ENCODE assay signal across 13 cellular contexts in genomic region chr11:318407-318774, GRCh38. TPM values are rescaled to one million over a fixed set of nuclear protein-coding genes. Genes with fewer than 3 reads are reported as not detected.
A peak's percentile ranks its signal among the peaks of the same experiment; 100 is the strongest.
DNase-seq lines count a peak whose midpoint lies in the region; ATAC-seq, FAIRE-seq and TF ChIP-seq lines count a peak whose summit lies in the region.
"Not testable (repeated sequence)": the region's sequence is repeated elsewhere in the genome, so short reads cannot be mapped to it uniquely, and the experiment has no call there.
"Had no signal": no experiment of that assay in that cellular context is flagged by ENCODE, and none has a peak within 500 bp of the region (broad histone marks: within the 10 kb centered on the region; RNA-seq: fewer than 3 reads in every experiment).

No MANE protein-coding gene starts in this region.

- no CpG with 5 or more reads among the region's 48 CpGs for WGBS in A549 (ENCODE audit: missing lambda C conversion rate)
- WGBS in HepG2 (ENCODE audit: low lambda C conversion rate) = no CpG with 5 or more reads among the region's 48 CpGs

- not testable (repeated sequence) for H3K79me2 ChIP-seq in HepG2 (ENCODE audit: insufficient read depth, low read length)

- not testable (repeated sequence) for H3K9me3 ChIP-seq in A549; effector memory CD4-positive, alpha-beta T cell (ENCODE audit: control insufficient read depth, low read length); HepG2 (ENCODE audit: low read length)

- in situ Hi-C loops in HepG2 (cut with HindIII; ENCODE audit: extremely low pct_ligation_motif_present, low pct_unique_long_range_greater_than_20kb) = not testable (repeated sequence)

- FAIRE-seq in A549 (lab: Jason Lieb, UNC); HepG2 (lab: Jason Lieb, UNC): not testable (repeated sequence)

- intact Hi-C loops in HepG2 (cut with micrococcal nuclease; ENCODE audit: unreplicated experiment) = not testable (repeated sequence)

- not testable (repeated sequence) for H3K36me3 Mint-ChIP-seq in HFFc6 (ENCODE audit: low read depth)

- not testable (repeated sequence) for H3K4me3 Mint-ChIP-seq in HFFc6

- not testable (repeated sequence) for TF ChIP-seq EP300 in A549 (IDR thresholded peaks at IDR 0.05); HepG2 (IDR thresholded peaks at IDR 0.05; ENCODE audit: low read depth in 2 of 2, low read length in 2 of 2); HepG2 (CRISPR knock-in tag; IDR thresholded peaks at IDR 0.05; ENCODE audit: borderline replicate concordance)

- not testable (repeated sequence) for H4K20me1 ChIP-seq in HepG2 (ENCODE audit: insufficient read depth, low read length)

- CTCF ChIA-PET in A549 (lab: Yijun Ruan, JAX) = interaction anchor here (1.2 to 3.3 kb wide), 5 partner anchors 12 to 130 kb away, joined by 3 to 38 read pairs (median 7); partner anchors contain the start of gene IFITM2
- CTCF ChIA-PET in HepG2 (lab: Yijun Ruan, JAX; ENCODE audit: low intra/inter-chr PET ratio, low total read pairs) = not testable (repeated sequence)

- H3K9ac ChIP-seq in HepG2 (ENCODE audit: insufficient read depth, low read depth, low read length) = not testable (repeated sequence)

- H3K9me3 Mint-ChIP-seq in HFFc6 = not testable (repeated sequence)

- peaks cover 31% of the 10 kb centered on the region for H3K4me1 Mint-ChIP-seq in HFFc6 (ENCODE audit: low read depth)

- POLR2A ChIA-PET in A549 (lab: Yijun Ruan, JAX) = not testable (repeated sequence)
- POLR2A ChIA-PET in HepG2 (lab: Yijun Ruan, JAX) = interaction anchor here (1.2 to 2.2 kb wide), 5 partner anchors 9 to 37 kb away, joined by 4 to 12 read pairs (median 7); no protein-coding TSS in a partner anchor

- not testable (repeated sequence) for DNase-seq in A549 (ENCODE audit: low read depth in 1 of 2, low spot score in 1 of 2); HFFc6; effector memory CD4-positive, alpha-beta T cell; HepG2 (ENCODE audit: low spot score)

- peak overlapping the region in 1 of 2 experiments; percentile 73; a peak in 3 of 6 replicates for H3K27ac ChIP-seq in A549
- peak overlapping the region; percentile 58 for H3K27ac ChIP-seq in effector memory CD4-positive, alpha-beta T cell (ENCODE audit: insufficient read depth, low read length, poor library complexity, severe bottlenecking)
- H3K27ac ChIP-seq in HepG2 (ENCODE audit: extremely low read length, insufficient read depth, low read length) = not testable (repeated sequence)
- peak overlapping the region in 18 of 21 experiments; percentile 61 to 99 (median 95) for H3K27ac ChIP-seq in skin epidermis

- TF ChIP-seq RAD21 in A549 (conservative IDR thresholded peaks at IDR 0.05 in 1 of 2, IDR thresholded peaks at IDR 0.05 in 1 of 2); HepG2 (CRISPR knock-in tag; IDR thresholded peaks at IDR 0.05): not testable (repeated sequence)

- not testable (repeated sequence) for BruUV-seq in HepG2 (replicated peaks; lab: Mats Ljungman, UMichigan)

- H3K36me3 ChIP-seq in effector memory CD4-positive, alpha-beta T cell (ENCODE audit: control insufficient read depth, insufficient read depth, low read length); HepG2 (replicated peaks in 1 of 2; ENCODE audit: control insufficient read depth in 1 of 2, insufficient read depth in 2 of 2, low read length in 2 of 2): not testable (repeated sequence)

- H3K4me2 ChIP-seq in A549 = 0 out of 3 replicates have a peak overlapping the region, but pooled peaks have one; percentile 61
- H3K4me2 ChIP-seq in HepG2 (ENCODE audit: low read depth, low read length) = not testable (repeated sequence)

- not testable (repeated sequence) for TF ChIP-seq POLR2A in A549 (IDR thresholded peaks at IDR 0.05; ENCODE audit: low read length); HepG2 (IDR thresholded peaks at IDR 0.05; ENCODE audit: insufficient read depth in 1 of 2, low read depth in 2 of 2, low read length in 2 of 2)

- not testable (repeated sequence) for H3K4me1 ChIP-seq in A549
- peaks cover 11% of the 10 kb centered on the region for H3K4me1 ChIP-seq in effector memory CD4-positive, alpha-beta T cell (ENCODE audit: control insufficient read depth, insufficient read depth, low read length, poor library complexity, severe bottlenecking)
- peaks cover 47% of the 10 kb centered on the region for H3K4me1 ChIP-seq in HepG2 (ENCODE audit: insufficient read depth, low read length)

- H3K4me3 ChIP-seq in A549 (peak overlapping the region; percentile 43; the same call in 1 of the 3 replicates), skin epidermis (peak overlapping the region; percentile 12 to 72 (median 64))
- H3K4me3 ChIP-seq in effector memory CD4-positive, alpha-beta T cell (ENCODE audit: insufficient read depth, low read depth, low read length, poor library complexity, severe bottlenecking); HepG2 (replicated peaks in 1 of 3; ENCODE audit: insufficient read depth in 1 of 3, low read depth in 2 of 3, low read length in 3 of 3): not testable (repeated sequence)

- H3K27ac Mint-ChIP-seq in HFFc6 = not testable (repeated sequence)

- peaks cover 11% of the 10 kb centered on the region for H3K27me3 Mint-ChIP-seq in HFFc6 (ENCODE audit: insufficient read depth)

- not testable (repeated sequence) for TF ChIP-seq CTCF in A549 (IDR thresholded peaks at IDR 0.05); HepG2 (CRISPR knock-in tag; IDR thresholded peaks at IDR 0.05)
- peak; percentile 30; the same call in 1 of the 2 replicates for TF ChIP-seq CTCF in HFFc6 (IDR thresholded peaks at IDR 0.05)

- ATAC-seq in A549 = peak; percentile 67 to 82
- ATAC-seq in GM19035 (IDR thresholded peaks at IDR 0.05; ENCODE audit: unreplicated experiment) = peak; percentile 54
- peak; percentile 33 for ATAC-seq in HG03159 (IDR thresholded peaks at IDR 0.05; ENCODE audit: unreplicated experiment)
- ATAC-seq in SK-N-SH treated with all-trans-retinoic acid at 6 μM for 48 hours = peak; percentile 51
- ATAC-seq in HepG2 = peak; percentile 27

- not testable (repeated sequence) for H2AFZ ChIP-seq in HepG2 (ENCODE audit: low read length)

- not testable (repeated sequence) for H3K27me3 ChIP-seq in effector memory CD4-positive, alpha-beta T cell (replicated peaks; ENCODE audit: control insufficient read depth, insufficient read depth, low read length, poor library complexity, severe bottlenecking); HepG2 (ENCODE audit: control insufficient read depth in 1 of 2, insufficient read depth in 2 of 2, low read length in 2 of 2)

RNA-seq across cellular contexts. Expression of gene IFITM3, which starts 2.3 kb away (rescaled TPM):
- 8.6 and 10.8 TPM in 2 replicates for polyA plus RNA-seq in A549 (2011; rRNA removed)
- 8.4 and 9.0 TPM in 2 replicates for polyA plus RNA-seq in A549 (2012; cell fraction: cytosol; rRNA removed)
- 5.0 and 5.5 TPM in 2 replicates for polyA plus RNA-seq in A549 (2012; cell fraction: nucleus; rRNA removed)
- 8.3 to 13.5 TPM (median 11.3 TPM) in 3 replicates for polyA plus RNA-seq in A549 (2017; fragmentation: RNase III; extraction: RNeasy Plus Mini Kit Qiagen cat#74134 plus additional on column Dnase treatment)
- polyA minus RNA-seq in A549 (2011; rRNA and poly(A)+ RNA removed) = 15.9 and 20.7 TPM in 2 replicates
- total RNA-seq in HFFc6 (2021; fragmentation: NEBNext Ultra II Directional; extraction: Animal tissue kit (Norgen Biotek cat#: 25700)) = 100 to 1,000 TPM; 399 to 531 (median 452) TPM
- total RNA-seq in HepG2 (2016; rRNA removed; fragmentation: Illumina TruSeq; extraction: Trizol) = 30.0 and 52.6 TPM in 2 replicates
- total RNA-seq in HepG2 (2016; cell fraction: cytosol; rRNA removed; fragmentation: Illumina TruSeq; extraction: Trizol; ENCODE audit: low read depth) = 16.1 and 19.2 TPM in 2 replicates
- 27.9 and 45.1 TPM in 2 replicates for total RNA-seq in HepG2 (2016; cell fraction: insoluble cytoplasmic fraction; rRNA removed; fragmentation: Illumina TruSeq; extraction: Trizol)
- total RNA-seq in HepG2 (2016; cell fraction: membrane; rRNA removed; fragmentation: Illumina TruSeq; extraction: Trizol) = 15.2 and 16.4 TPM in 2 replicates
- total RNA-seq in HepG2 (2016; cell fraction: nucleus; rRNA removed; fragmentation: Illumina TruSeq; extraction: Trizol) = 36.7 and 42.1 TPM in 2 replicates
- polyA plus RNA-seq in HepG2 (2011; rRNA removed) = 163 and 182 TPM in 2 replicates
- polyA plus RNA-seq in HepG2 (2011; cell fraction: cytosol; rRNA removed) = 316 and 459 TPM in 2 replicates
- polyA plus RNA-seq in HepG2 (2011; cell fraction: nucleus; rRNA removed) = 94.3 and 120 TPM in 2 replicates
- 183 and 441 TPM in 2 replicates for polyA plus RNA-seq in HepG2 (2012)
- polyA plus RNA-seq in HepG2 (2016; cell fraction: cytosol; fragmentation: Illumina TruSeq; extraction: Trizol; ENCODE audit: low read depth) = 87.8 and 96.5 TPM in 2 replicates
- 109 and 136 TPM in 2 replicates for polyA plus RNA-seq in HepG2 (2016; cell fraction: insoluble cytoplasmic fraction; fragmentation: Illumina TruSeq; extraction: Trizol; ENCODE audit: low read depth)
- 64.1 and 65.9 TPM in 2 replicates for polyA plus RNA-seq in HepG2 (2016; cell fraction: membrane; fragmentation: Illumina TruSeq; extraction: Trizol; ENCODE audit: low read depth)
- 219 and 229 TPM in 2 replicates for polyA plus RNA-seq in HepG2 (2016; cell fraction: nucleus; fragmentation: Illumina TruSeq; extraction: Trizol; ENCODE audit: insufficient read depth, low read depth)
- polyA minus RNA-seq in HepG2 (2011; rRNA and poly(A)+ RNA removed; ENCODE audit: low replicate concordance) = 405 and 668 TPM in 2 replicates
- 180 and 184 TPM in 2 replicates for polyA minus RNA-seq in HepG2 (2011; cell fraction: cytosol; rRNA and poly(A)+ RNA removed)
- 31.3 and 46.7 TPM in 2 replicates for polyA minus RNA-seq in HepG2 (2011; cell fraction: nucleus; rRNA and poly(A)+ RNA removed)

RNA-seq across cellular contexts. Expression of gene IFITM1, which starts 4.6 kb away (rescaled TPM):
- 1.7 and 2.4 TPM in 2 replicates for polyA plus RNA-seq in A549 (2011; rRNA removed)
- polyA plus RNA-seq in A549 (2012; cell fraction: cytosol; rRNA removed) = 0.41 and 0.44 TPM in 2 replicates
- polyA plus RNA-seq in A549 (2012; cell fraction: nucleus; rRNA removed) = 0.21 and 0.22 TPM in 2 replicates
- 0.14 to 0.16 TPM in 2 of 3 replicates, not detected in the other for polyA plus RNA-seq in A549 (2017; fragmentation: RNase III; extraction: RNeasy Plus Mini Kit Qiagen cat#74134 plus additional on column Dnase treatment)
- polyA minus RNA-seq in A549 (2011; rRNA and poly(A)+ RNA removed) = 1.6 and 2.0 TPM in 2 replicates
- 10 to 100 TPM; 23.5 to 36.1 (median 30.0) TPM for total RNA-seq in HFFc6 (2021; fragmentation: NEBNext Ultra II Directional; extraction: Animal tissue kit (Norgen Biotek cat#: 25700))
- total RNA-seq in HepG2 (2016; rRNA removed; fragmentation: Illumina TruSeq; extraction: Trizol) = 0.38 TPM in 1 of 2 replicates, not detected in the other
- not detected in 2 replicates for total RNA-seq in HepG2 (2016; cell fraction: cytosol; rRNA removed; fragmentation: Illumina TruSeq; extraction: Trizol; ENCODE audit: low read depth)
- 0.24 TPM in 1 of 2 replicates, not detected in the other for total RNA-seq in HepG2 (2016; cell fraction: insoluble cytoplasmic fraction; rRNA removed; fragmentation: Illumina TruSeq; extraction: Trizol)
- 0.34 TPM in 1 of 2 replicates, not detected in the other for total RNA-seq in HepG2 (2016; cell fraction: membrane; rRNA removed; fragmentation: Illumina TruSeq; extraction: Trizol)
- not detected in 2 replicates for total RNA-seq in HepG2 (2016; cell fraction: nucleus; rRNA removed; fragmentation: Illumina TruSeq; extraction: Trizol)
- 11.1 and 18.7 TPM in 2 replicates for polyA plus RNA-seq in HepG2 (2011; rRNA removed)
- 15.6 and 17.2 TPM in 2 replicates for polyA plus RNA-seq in HepG2 (2011; cell fraction: cytosol; rRNA removed)
- 4.5 and 6.7 TPM in 2 replicates for polyA plus RNA-seq in HepG2 (2011; cell fraction: nucleus; rRNA removed)
- 5.0 and 18.1 TPM in 2 replicates for polyA plus RNA-seq in HepG2 (2012)
- polyA plus RNA-seq in HepG2 (2016; cell fraction: cytosol; fragmentation: Illumina TruSeq; extraction: Trizol; ENCODE audit: low read depth) = 0.40 and 0.62 TPM in 2 replicates
- polyA plus RNA-seq in HepG2 (2016; cell fraction: insoluble cytoplasmic fraction; fragmentation: Illumina TruSeq; extraction: Trizol; ENCODE audit: low read depth) = not detected in 2 replicates
- 0.41 TPM in 1 of 2 replicates, not detected in the other for polyA plus RNA-seq in HepG2 (2016; cell fraction: membrane; fragmentation: Illumina TruSeq; extraction: Trizol; ENCODE audit: low read depth)
- 0.85 and 1.3 TPM in 2 replicates for polyA plus RNA-seq in HepG2 (2016; cell fraction: nucleus; fragmentation: Illumina TruSeq; extraction: Trizol; ENCODE audit: insufficient read depth, low read depth)
- 15.4 and 536 TPM in 2 replicates for polyA minus RNA-seq in HepG2 (2011; rRNA and poly(A)+ RNA removed; ENCODE audit: low replicate concordance)
- polyA minus RNA-seq in HepG2 (2011; cell fraction: cytosol; rRNA and poly(A)+ RNA removed) = 4.5 and 5.8 TPM in 2 replicates
- polyA minus RNA-seq in HepG2 (2011; cell fraction: nucleus; rRNA and poly(A)+ RNA removed) = 1.5 and 2.7 TPM in 2 replicates

RNA-seq across cellular contexts. Expression of gene IFITM2, which starts 10.8 kb away (rescaled TPM):
- polyA plus RNA-seq in A549 (2011; rRNA removed) = 36.4 and 61.3 TPM in 2 replicates
- polyA plus RNA-seq in A549 (2012; cell fraction: cytosol; rRNA removed) = 59.6 and 59.7 TPM in 2 replicates
- polyA plus RNA-seq in A549 (2012; cell fraction: nucleus; rRNA removed) = 36.2 and 38.3 TPM in 2 replicates
- 38.8 to 52.7 TPM (median 43.6 TPM) in 3 replicates for polyA plus RNA-seq in A549 (2017; fragmentation: RNase III; extraction: RNeasy Plus Mini Kit Qiagen cat#74134 plus additional on column Dnase treatment)
- 41.3 and 60.9 TPM in 2 replicates for polyA minus RNA-seq in A549 (2011; rRNA and poly(A)+ RNA removed)
- total RNA-seq in HFFc6 (2021; fragmentation: NEBNext Ultra II Directional; extraction: Animal tissue kit (Norgen Biotek cat#: 25700)) = 100 to 1,000 TPM; 257 to 325 (median 291) TPM
- 10.4 and 13.8 TPM in 2 replicates for total RNA-seq in HepG2 (2016; rRNA removed; fragmentation: Illumina TruSeq; extraction: Trizol)
- total RNA-seq in HepG2 (2016; cell fraction: cytosol; rRNA removed; fragmentation: Illumina TruSeq; extraction: Trizol; ENCODE audit: low read depth) = 4.6 and 5.5 TPM in 2 replicates
- total RNA-seq in HepG2 (2016; cell fraction: insoluble cytoplasmic fraction; rRNA removed; fragmentation: Illumina TruSeq; extraction: Trizol) = 11.6 and 12.1 TPM in 2 replicates
- total RNA-seq in HepG2 (2016; cell fraction: membrane; rRNA removed; fragmentation: Illumina TruSeq; extraction: Trizol) = 5.2 and 7.6 TPM in 2 replicates
- total RNA-seq in HepG2 (2016; cell fraction: nucleus; rRNA removed; fragmentation: Illumina TruSeq; extraction: Trizol) = 6.0 and 9.0 TPM in 2 replicates
- 267 and 289 TPM in 2 replicates for polyA plus RNA-seq in HepG2 (2011; rRNA removed)
- polyA plus RNA-seq in HepG2 (2011; cell fraction: cytosol; rRNA removed) = 371 and 454 TPM in 2 replicates
- polyA plus RNA-seq in HepG2 (2011; cell fraction: nucleus; rRNA removed) = 88.0 and 115 TPM in 2 replicates
- 111 and 258 TPM in 2 replicates for polyA plus RNA-seq in HepG2 (2012)
- polyA plus RNA-seq in HepG2 (2016; cell fraction: cytosol; fragmentation: Illumina TruSeq; extraction: Trizol; ENCODE audit: low read depth) = 23.4 and 27.5 TPM in 2 replicates
- 52.2 and 56.6 TPM in 2 replicates for polyA plus RNA-seq in HepG2 (2016; cell fraction: insoluble cytoplasmic fraction; fragmentation: Illumina TruSeq; extraction: Trizol; ENCODE audit: low read depth)
- polyA plus RNA-seq in HepG2 (2016; cell fraction: membrane; fragmentation: Illumina TruSeq; extraction: Trizol; ENCODE audit: low read depth) = 26.5 and 30.4 TPM in 2 replicates
- polyA plus RNA-seq in HepG2 (2016; cell fraction: nucleus; fragmentation: Illumina TruSeq; extraction: Trizol; ENCODE audit: insufficient read depth, low read depth) = 46.2 and 58.7 TPM in 2 replicates
- 409 and 521 TPM in 2 replicates for polyA minus RNA-seq in HepG2 (2011; rRNA and poly(A)+ RNA removed; ENCODE audit: low replicate concordance)
- polyA minus RNA-seq in HepG2 (2011; cell fraction: cytosol; rRNA and poly(A)+ RNA removed) = 52.0 and 52.6 TPM in 2 replicates
- 21.9 and 27.4 TPM in 2 replicates for polyA minus RNA-seq in HepG2 (2011; cell fraction: nucleus; rRNA and poly(A)+ RNA removed)

RNA-seq across cellular contexts. Expression of gene IFITM5, which starts 19.1 kb away (rescaled TPM):
- polyA plus RNA-seq in A549 (2011; rRNA removed) (not detected in 2 replicates), A549 (2017; fragmentation: RNase III; extraction: RNeasy Plus Mini Kit Qiagen cat#74134 plus additional on column Dnase treatment) (not detected in 3 replicates), HepG2 (2011; rRNA removed) (not detected in 2 replicates)
- not detected in 2 replicates for polyA plus RNA-seq in A549 (2012; cell fraction: cytosol; rRNA removed)
- polyA plus RNA-seq in A549 (2012; cell fraction: nucleus; rRNA removed) = not detected in 2 replicates
- polyA minus RNA-seq in A549 (2011; rRNA and poly(A)+ RNA removed) = not detected in 2 replicates
- total RNA-seq in HFFc6 (2021; fragmentation: NEBNext Ultra II Directional; extraction: Animal tissue kit (Norgen Biotek cat#: 25700)) = not detected
- total RNA-seq in HepG2 (2016; rRNA removed; fragmentation: Illumina TruSeq; extraction: Trizol) = not detected in 2 replicates
- not detected in 2 replicates for total RNA-seq in HepG2 (2016; cell fraction: cytosol; rRNA removed; fragmentation: Illumina TruSeq; extraction: Trizol; ENCODE audit: low read depth)
- total RNA-seq in HepG2 (2016; cell fraction: insoluble cytoplasmic fraction; rRNA removed; fragmentation: Illumina TruSeq; extraction: Trizol) = not detected in 2 replicates
- not detected in 2 replicates for total RNA-seq in HepG2 (2016; cell fraction: membrane; rRNA removed; fragmentation: Illumina TruSeq; extraction: Trizol)
- not detected in 2 replicates for total RNA-seq in HepG2 (2016; cell fraction: nucleus; rRNA removed; fragmentation: Illumina TruSeq; extraction: Trizol)
- not detected in 2 replicates for polyA plus RNA-seq in HepG2 (2011; cell fraction: cytosol; rRNA removed)
- polyA plus RNA-seq in HepG2 (2011; cell fraction: nucleus; rRNA removed) = not detected in 2 replicates
- not detected in 2 replicates for polyA plus RNA-seq in HepG2 (2012)
- polyA plus RNA-seq in HepG2 (2016; cell fraction: cytosol; fragmentation: Illumina TruSeq; extraction: Trizol; ENCODE audit: low read depth) = not detected in 2 replicates
- not detected in 2 replicates for polyA plus RNA-seq in HepG2 (2016; cell fraction: insoluble cytoplasmic fraction; fragmentation: Illumina TruSeq; extraction: Trizol; ENCODE audit: low read depth)
- not detected in 2 replicates for polyA plus RNA-seq in HepG2 (2016; cell fraction: membrane; fragmentation: Illumina TruSeq; extraction: Trizol; ENCODE audit: low read depth)
- polyA plus RNA-seq in HepG2 (2016; cell fraction: nucleus; fragmentation: Illumina TruSeq; extraction: Trizol; ENCODE audit: insufficient read depth, low read depth) = not detected in 2 replicates
- polyA minus RNA-seq in HepG2 (2011; rRNA and poly(A)+ RNA removed; ENCODE audit: low replicate concordance) = not detected in 2 replicates
- not detected in 2 replicates for polyA minus RNA-seq in HepG2 (2011; cell fraction: cytosol; rRNA and poly(A)+ RNA removed)
- not detected in 2 replicates for polyA minus RNA-seq in HepG2 (2011; cell fraction: nucleus; rRNA and poly(A)+ RNA removed)
- total RNA-seq: CD8-positive, alpha-beta memory T cell; Daoy; NCI-H460; SJSA1 had no signal
- polyA plus RNA-seq: CD8-positive, alpha-beta memory T cell; small intestine had no signal

RNA-seq across cellular contexts. Expression of gene PGGHG, which starts 29.5 kb away (rescaled TPM):
- polyA plus RNA-seq in A549 (2011; rRNA removed) (7.2 and 7.9 TPM in 2 replicates), A549 (2017; fragmentation: RNase III; extraction: RNeasy Plus Mini Kit Qiagen cat#74134 plus additional on column Dnase treatment) (12.9 to 19.5 TPM (median 18.3 TPM) in 3 replicates), HepG2 (2011; rRNA removed) (14.8 and 17.4 TPM in 2 replicates)
- polyA plus RNA-seq in A549 (2012; cell fraction: cytosol; rRNA removed) = 10.1 and 12.9 TPM in 2 replicates
- polyA plus RNA-seq in A549 (2012; cell fraction: nucleus; rRNA removed) = 167 and 194 TPM in 2 replicates
- polyA minus RNA-seq in A549 (2011; rRNA and poly(A)+ RNA removed) = 2.4 and 3.8 TPM in 2 replicates
- total RNA-seq in HFFc6 (2021; fragmentation: NEBNext Ultra II Directional; extraction: Animal tissue kit (Norgen Biotek cat#: 25700)) = 10 to 100 TPM in 4 of 6 experiments, 1 to 10 TPM in 2; 9.7 to 12.2 (median 11.4) TPM
- 1.5 and 5.9 TPM in 2 replicates for total RNA-seq in HepG2 (2016; rRNA removed; fragmentation: Illumina TruSeq; extraction: Trizol)
- total RNA-seq in HepG2 (2016; cell fraction: cytosol; rRNA removed; fragmentation: Illumina TruSeq; extraction: Trizol; ENCODE audit: low read depth) = 0.51 and 0.79 TPM in 2 replicates
- 1.7 and 6.0 TPM in 2 replicates for total RNA-seq in HepG2 (2016; cell fraction: insoluble cytoplasmic fraction; rRNA removed; fragmentation: Illumina TruSeq; extraction: Trizol)
- total RNA-seq in HepG2 (2016; cell fraction: membrane; rRNA removed; fragmentation: Illumina TruSeq; extraction: Trizol) = 0.96 and 1.2 TPM in 2 replicates
- 6.6 and 7.9 TPM in 2 replicates for total RNA-seq in HepG2 (2016; cell fraction: nucleus; rRNA removed; fragmentation: Illumina TruSeq; extraction: Trizol)
- polyA plus RNA-seq in HepG2 (2011; cell fraction: cytosol; rRNA removed) = 2.8 and 4.0 TPM in 2 replicates
- polyA plus RNA-seq in HepG2 (2011; cell fraction: nucleus; rRNA removed) = 254 and 355 TPM in 2 replicates
- polyA plus RNA-seq in HepG2 (2012) = 11.4 and 16.7 TPM in 2 replicates
- polyA plus RNA-seq in HepG2 (2016; cell fraction: cytosol; fragmentation: Illumina TruSeq; extraction: Trizol; ENCODE audit: low read depth) = 0.29 and 0.37 TPM in 2 replicates
- polyA plus RNA-seq in HepG2 (2016; cell fraction: insoluble cytoplasmic fraction; fragmentation: Illumina TruSeq; extraction: Trizol; ENCODE audit: low read depth) = 1.6 and 2.4 TPM in 2 replicates
- 0.88 and 1.1 TPM in 2 replicates for polyA plus RNA-seq in HepG2 (2016; cell fraction: membrane; fragmentation: Illumina TruSeq; extraction: Trizol; ENCODE audit: low read depth)
- 30.4 and 30.9 TPM in 2 replicates for polyA plus RNA-seq in HepG2 (2016; cell fraction: nucleus; fragmentation: Illumina TruSeq; extraction: Trizol; ENCODE audit: insufficient read depth, low read depth)
- 2.9 and 7.7 TPM in 2 replicates for polyA minus RNA-seq in HepG2 (2011; rRNA and poly(A)+ RNA removed; ENCODE audit: low replicate concordance)
- polyA minus RNA-seq in HepG2 (2011; cell fraction: cytosol; rRNA and poly(A)+ RNA removed) = 1.9 and 2.7 TPM in 2 replicates
- 13.7 and 13.8 TPM in 2 replicates for polyA minus RNA-seq in HepG2 (2011; cell fraction: nucleus; rRNA and poly(A)+ RNA removed)

Comparison
In these comparisons a context has a peak if more than half of its experiments do, and no peak if none do; other contexts are left out.
1. RNA of gene IFITM1, which starts 4.6 kb away (total RNA-seq): 23.5 to 36.1 TPM in HFFc6; 0.24 to 0.38 TPM in HepG2; every median in the first group is over 10 times any median in the second.
2. RNA of gene IFITM2, which starts 10.8 kb away (total RNA-seq): 257 to 325 TPM in HFFc6; 4.6 to 13.8 TPM in HepG2; every median in the first group is over 10 times any median in the second.
3. Peak in every context shown above with its lines, with median percentiles within 50 percentile points of each other: ATAC-seq.